In the genomic region with DNA sequence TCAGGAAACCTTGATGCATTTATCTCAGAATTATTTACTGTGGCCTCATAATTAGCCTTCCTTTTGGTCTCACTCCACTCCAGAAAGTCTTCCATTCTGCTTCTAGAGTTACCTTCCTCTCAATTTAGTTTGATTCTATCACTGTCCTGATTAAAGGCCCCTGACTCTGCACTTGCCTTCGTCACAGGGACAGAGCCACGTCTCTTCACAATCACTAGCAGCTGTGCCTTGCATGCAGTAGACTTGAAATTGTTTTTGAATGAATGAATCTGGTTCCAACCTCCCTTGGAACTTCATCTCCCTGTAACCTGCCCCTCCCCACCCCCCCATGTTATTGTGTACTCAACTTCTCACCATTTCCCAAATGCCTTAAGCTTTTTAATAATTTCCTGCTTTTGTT, we compare ENCODE assay signal across 25 cellular contexts. TPM values are rescaled to one million over a fixed set of nuclear protein-coding genes. Genes with fewer than 3 reads are reported as not detected.
"Had no signal": no experiment of that assay in that cellular context is flagged by ENCODE, and none has a peak within 500 bp of the region (broad histone marks: within the 10 kb centered on the region; RNA-seq: fewer than 3 reads in every experiment).

No MANE protein-coding gene starts in this region.

- H3K36me3 Mint-ChIP-seq: activated naive CD4-positive, alpha-beta T cell treated with anti-CD3 and anti-CD28 coated beads, Interleukin-2, amount 50 U/mL, for 24 hours; WTC11 had no signal

- H3K9ac ChIP-seq: KMS-11 had no signal

- ATAC-seq: activated CD8-positive, alpha-beta T cell treated with anti-CD3 and anti-CD28 coated beads, Interleukin-2, amount 10 ng/mL, durations not matched to agents 7 days and 5 days; WTC11 had no signal

- H3K4me2 ChIP-seq: KMS-11 had no signal

- DNase-seq: activated CD4-positive, alpha-beta T cell treated with anti-CD3 and anti-CD28 coated beads for 48 hours; activated CD4-positive, alpha-beta T cell treated with anti-CD3 and anti-CD28 coated beads, Interleukin-2, amount 50 U/mL, for 4 hours; activated CD4-positive, CD25-positive, alpha-beta regulatory T cell treated with anti-CD3 and anti-CD28 coated beads, Interleukin-2, amount 50 U/mL, for 72 hours; activated CD8-positive, alpha-beta memory T cell treated with anti-CD3 and anti-CD28 coated beads, Interleukin-2, amount 50 U/mL, for 48 hours; activated CD8-positive, alpha-beta T cell treated with anti-CD3 and anti-CD28 coated beads, Interleukin-2, amount 10 ng/mL, durations not matched to agents 7 days and 5 days; activated T-cell treated with anti-CD3 and anti-CD28 coated beads, Interleukin-2, amount 50 U/mL, for 1 hour; aorta; MV-4-11; NCI-H1105; NCI-H1436; NCI-H1694 treated with DMSO at 0.1 percent for 48 hours; NCI-H2029 treated with DMSO at 0.1 percent for 48 hours; NCI-H345; NCI-H510A; NCI-H526 treated with DMSO at 0.1 percent for 48 hours; Peyer's patch; SHP77 had no signal

- H3K9me3 ChIP-seq: Peyer's patch had no signal

- H3K4me3 ChIP-seq: Peyer's patch, SJSA1 had no signal

- H3K27me3 ChIP-seq: Peyer's patch, SJSA1 had no signal

- H3K36me3 ChIP-seq: Peyer's patch, SJSA1 had no signal

- H3K27ac Mint-ChIP-seq: activated CD8-positive, alpha-beta T cell treated with anti-CD3 and anti-CD28 coated beads, Interleukin-2, amount 10 ng/mL, durations not matched to agents 7 days and 5 days; activated naive CD4-positive, alpha-beta T cell treated with anti-CD3 and anti-CD28 coated beads, Interleukin-2, amount 50 U/mL, for 24 hours; IgD-negative memory B cell; T-helper 1 cell treated with Interleukin-12 subunit alpha and Interleukin-12 subunit beta and Interleukin-4 antibody, amounts not matched to agents 30 μg/mL and 1 μg/mL, for 36 hours; WTC11 had no signal

- H3K4me1 ChIP-seq: Peyer's patch had no signal

- FAIRE-seq: bronchial epithelial cell had no signal

- H3K4me1 Mint-ChIP-seq: activated naive CD4-positive, alpha-beta T cell treated with anti-CD3 and anti-CD28 coated beads, Interleukin-2, amount 50 U/mL, for 24 hours; IgD-negative memory B cell had no signal

- H3K27ac ChIP-seq: KMS-11, Peyer's patch, RWPE1, SJSA1 had no signal

- H3K4me3 Mint-ChIP-seq: activated CD8-positive, alpha-beta T cell treated with anti-CD3 and anti-CD28 coated beads, Interleukin-2, amount 10 ng/mL, durations not matched to agents 7 days and 5 days; activated naive CD4-positive, alpha-beta T cell treated with anti-CD3 and anti-CD28 coated beads, Interleukin-2, amount 50 U/mL, for 24 hours; IgD-negative memory B cell; T-helper 1 cell treated with Interleukin-12 subunit alpha and Interleukin-12 subunit beta and Interleukin-4 antibody, amounts not matched to agents 30 μg/mL and 1 μg/mL, for 36 hours; WTC11 had no signal

- H3K9me3 Mint-ChIP-seq: activated naive CD4-positive, alpha-beta T cell treated with anti-CD3 and anti-CD28 coated beads, Interleukin-2, amount 50 U/mL, for 24 hours; T-helper 1 cell treated with Interleukin-12 subunit alpha and Interleukin-12 subunit beta and Interleukin-4 antibody, amounts not matched to agents 30 μg/mL and 1 μg/mL, for 36 hours; WTC11 had no signal

RNA-seq across cellular contexts. Expression of a gene that starts 52.4 kb away (rescaled TPM):
- polyA plus RNA-seq: IgD-negative memory B cell had no signal
